ENCODE assay signal across 1 cellular context in the genomic region with DNA sequence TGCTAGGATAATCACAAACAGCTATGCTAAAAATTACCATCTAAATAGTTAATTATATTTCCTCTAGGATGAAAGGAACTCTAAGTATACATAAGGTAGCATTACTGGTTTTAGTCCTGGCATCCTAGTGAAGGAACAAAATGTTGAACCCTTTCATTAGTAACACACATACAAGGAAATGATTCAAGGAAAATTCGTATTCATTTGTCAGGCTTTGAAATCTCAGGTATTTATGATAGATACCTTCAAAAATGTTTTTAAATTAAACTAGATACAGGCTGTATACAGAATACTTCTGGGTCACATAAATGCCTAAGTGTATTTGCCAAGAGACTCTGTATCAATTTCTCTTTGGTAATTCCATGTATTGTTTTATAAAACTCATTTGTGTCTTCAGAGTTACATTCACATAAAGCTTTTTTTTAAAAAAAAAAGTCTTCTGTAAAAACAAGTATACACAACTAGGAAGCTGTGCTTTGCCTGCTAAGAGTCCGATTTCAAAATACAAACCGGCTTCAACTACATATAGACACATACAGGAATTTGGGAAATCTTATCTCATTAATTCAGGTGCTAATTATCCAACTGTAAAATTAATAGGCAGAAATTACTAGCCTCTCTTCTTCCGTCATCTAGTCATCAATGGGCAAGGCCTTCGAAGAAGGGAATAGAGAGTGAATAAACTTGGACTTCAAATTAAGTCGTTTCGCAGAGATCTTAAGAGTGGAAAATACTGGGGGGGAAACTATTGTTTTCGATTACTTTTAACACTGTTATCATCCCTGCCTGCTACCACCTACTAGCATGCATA.
TF ChIP-seq lines count a peak whose summit lies in the region.

No MANE protein-coding gene starts in this region.

TF ChIP-seq in SK-N-SH, 30 proteins besides CTCF, POLR2A, EP300 and RAD21 (continued from another document):
- TF ChIP-seq, protein P1, sequence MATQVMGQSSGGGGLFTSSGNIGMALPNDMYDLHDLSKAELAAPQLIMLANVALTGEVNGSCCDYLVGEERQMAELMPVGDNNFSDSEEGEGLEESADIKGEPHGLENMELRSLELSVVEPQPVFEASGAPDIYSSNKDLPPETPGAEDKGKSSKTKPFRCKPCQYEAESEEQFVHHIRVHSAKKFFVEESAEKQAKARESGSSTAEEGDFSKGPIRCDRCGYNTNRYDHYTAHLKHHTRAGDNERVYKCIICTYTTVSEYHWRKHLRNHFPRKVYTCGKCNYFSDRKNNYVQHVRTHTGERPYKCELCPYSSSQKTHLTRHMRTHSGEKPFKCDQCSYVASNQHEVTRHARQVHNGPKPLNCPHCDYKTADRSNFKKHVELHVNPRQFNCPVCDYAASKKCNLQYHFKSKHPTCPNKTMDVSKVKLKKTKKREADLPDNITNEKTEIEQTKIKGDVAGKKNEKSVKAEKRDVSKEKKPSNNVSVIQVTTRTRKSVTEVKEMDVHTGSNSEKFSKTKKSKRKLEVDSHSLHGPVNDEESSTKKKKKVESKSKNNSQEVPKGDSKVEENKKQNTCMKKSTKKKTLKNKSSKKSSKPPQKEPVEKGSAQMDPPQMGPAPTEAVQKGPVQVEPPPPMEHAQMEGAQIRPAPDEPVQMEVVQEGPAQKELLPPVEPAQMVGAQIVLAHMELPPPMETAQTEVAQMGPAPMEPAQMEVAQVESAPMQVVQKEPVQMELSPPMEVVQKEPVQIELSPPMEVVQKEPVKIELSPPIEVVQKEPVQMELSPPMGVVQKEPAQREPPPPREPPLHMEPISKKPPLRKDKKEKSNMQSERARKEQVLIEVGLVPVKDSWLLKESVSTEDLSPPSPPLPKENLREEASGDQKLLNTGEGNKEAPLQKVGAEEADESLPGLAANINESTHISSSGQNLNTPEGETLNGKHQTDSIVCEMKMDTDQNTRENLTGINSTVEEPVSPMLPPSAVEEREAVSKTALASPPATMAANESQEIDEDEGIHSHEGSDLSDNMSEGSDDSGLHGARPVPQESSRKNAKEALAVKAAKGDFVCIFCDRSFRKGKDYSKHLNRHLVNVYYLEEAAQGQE (IDR thresholded peaks at IDR 0.05; ENCODE audit: low read depth, low read length) = no peak
- TF ChIP-seq FOXJ3 (CRISPR knock-in tag; IDR thresholded peaks at IDR 0.05) = no peak
- TF ChIP-seq ZBTB33 (IDR thresholded peaks at IDR 0.05; ENCODE audit: borderline replicate concordance, low read depth) = no peak
- TF ChIP-seq RFX5 (IDR thresholded peaks at IDR 0.05; ENCODE audit: low read length) = no peak
- no peak for TF ChIP-seq TAF1 (IDR thresholded peaks at IDR 0.05; ENCODE audit: borderline replicate concordance, low read depth, low read length)
- TF ChIP-seq, protein P2, sequence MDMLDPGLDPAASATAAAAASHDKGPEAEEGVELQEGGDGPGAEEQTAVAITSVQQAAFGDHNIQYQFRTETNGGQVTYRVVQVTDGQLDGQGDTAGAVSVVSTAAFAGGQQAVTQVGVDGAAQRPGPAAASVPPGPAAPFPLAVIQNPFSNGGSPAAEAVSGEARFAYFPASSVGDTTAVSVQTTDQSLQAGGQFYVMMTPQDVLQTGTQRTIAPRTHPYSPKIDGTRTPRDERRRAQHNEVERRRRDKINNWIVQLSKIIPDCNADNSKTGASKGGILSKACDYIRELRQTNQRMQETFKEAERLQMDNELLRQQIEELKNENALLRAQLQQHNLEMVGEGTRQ (IDR thresholded peaks at IDR 0.05; ENCODE audit: borderline replicate concordance, low read depth, low read length) = no peak
- TF ChIP-seq MAX (IDR thresholded peaks at IDR 0.05; ENCODE audit: low read depth) = no peak
- TF ChIP-seq YY1 (IDR thresholded peaks at IDR 0.05; ENCODE audit: low read depth) = no peak
